Comparison of ENCODE assay signal across 22 cellular contexts in the genomic region with DNA sequence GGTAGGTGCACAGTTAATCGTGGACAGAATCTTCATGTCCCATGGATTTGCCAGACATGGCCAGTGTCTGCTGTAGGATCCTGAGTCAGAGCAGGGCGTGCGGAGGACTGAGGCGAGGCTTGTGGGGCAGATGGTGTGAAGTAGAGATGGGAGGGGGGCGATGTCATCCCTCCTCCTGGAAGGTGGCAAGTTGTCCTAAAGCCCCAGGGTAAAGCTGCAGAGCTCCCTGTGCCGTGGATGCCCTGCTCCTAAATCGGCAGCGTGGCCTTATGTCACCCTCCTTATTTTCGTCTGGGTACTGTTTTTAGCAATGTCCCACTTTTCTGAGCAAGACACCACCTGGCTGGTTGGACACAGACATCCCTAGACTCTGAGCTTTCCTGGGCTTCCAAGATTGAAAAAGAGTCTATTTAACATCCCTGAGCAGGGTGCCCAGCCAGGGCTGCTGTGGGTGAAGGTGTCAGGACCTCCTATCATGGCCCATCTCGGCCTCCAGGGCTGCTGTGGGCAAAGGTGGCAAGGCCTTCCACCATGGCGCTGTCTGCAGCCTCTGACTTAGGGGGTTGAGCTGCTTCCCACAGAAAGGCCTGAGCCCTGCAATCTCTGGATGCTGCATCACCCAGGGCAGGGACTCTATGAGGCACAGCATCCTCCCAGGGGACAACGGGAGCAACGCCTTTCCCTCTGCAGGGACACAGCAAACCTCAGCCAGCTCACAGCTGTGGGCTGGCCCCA.
DNase-seq lines count a peak whose midpoint lies in the region; ATAC-seq lines count a peak whose summit lies in the region.
"Had no signal": no experiment of that assay in that cellular context is flagged by ENCODE, and none has a peak within 500 bp of the region (broad histone marks: within the 10 kb centered on the region; RNA-seq: fewer than 3 reads in every experiment).

No MANE protein-coding gene starts in this region.

- WGBS in neuronal stem cell (ENCODE audit: extremely low coverage in 2 of 2, insufficient read length in 2 of 2, insufficient replicate concordance in 1 of 2), 2 donors: no CpG with 5 or more reads among the region's 13 CpGs

- H2BK15ac ChIP-seq in neuronal stem cell (ENCODE audit: low read length): peak overlapping the region; percentile 18

- peak overlapping the region; percentile 54 for H2AK5ac ChIP-seq in neuronal stem cell (ENCODE audit: low read depth, low read length)

- no peak overlapping the region for H4K8ac ChIP-seq in neuronal stem cell (ENCODE audit: low read depth, low read length)

- H3K4me3 Mint-ChIP-seq in stimulated activated naive CD8-positive, alpha-beta T cell treated with anti-CD3 and anti-CD28 coated beads, Interleukin-15, amount 100 ng/mL, for 72 hours: no peak overlapping the region
- H3K4me3 Mint-ChIP-seq: CD8-positive, alpha-beta memory T cell; H9; HFFc6 had no signal

- no peak overlapping the region for H3K4me2 ChIP-seq in neuronal stem cell (ENCODE audit: insufficient read depth, low read length, poor library complexity, severe bottlenecking)
- H3K4me2 ChIP-seq: KMS-11 had no signal

- no peak overlapping the region for H3K18ac ChIP-seq in neuronal stem cell (ENCODE audit: low read length)

- no peaks in the 10 kb centered on the region for H3K27me3 ChIP-seq in neuronal stem cell (ENCODE audit: control insufficient read depth in 3 of 3, insufficient read depth in 3 of 3, low read depth in 1 of 3, low read length in 3 of 3)

- H3K27ac Mint-ChIP-seq in stimulated activated naive CD8-positive, alpha-beta T cell treated with anti-CD3 and anti-CD28 coated beads, Interleukin-15, amount 100 ng/mL, for 72 hours: no peak overlapping the region
- H3K27ac Mint-ChIP-seq: CD8-positive, alpha-beta memory T cell; HFFc6 had no signal

- no peak overlapping the region for H3K9ac ChIP-seq in neuronal stem cell (ENCODE audit: low read depth, low read length, poor library complexity)
- H3K9ac ChIP-seq: KMS-11 had no signal

- H3K4me1 Mint-ChIP-seq in stimulated activated naive CD8-positive, alpha-beta T cell treated with anti-CD3 and anti-CD28 coated beads, Interleukin-15, amount 100 ng/mL, for 72 hours: peaks cover 7% of the 10 kb centered on the region

- H4K91ac ChIP-seq in neuronal stem cell (ENCODE audit: low read depth, low read length, poor library complexity): no peak overlapping the region

- H3K27ac ChIP-seq in neuronal stem cell (replicated peaks; ENCODE audit: low read length): no peak overlapping the region
- H3K27ac ChIP-seq: 22Rv1, C4-2B, KMS-11 had no signal

- peaks cover 9% of the 10 kb centered on the region for H3K27me3 Mint-ChIP-seq in stimulated activated naive CD8-positive, alpha-beta T cell treated with anti-CD3 and anti-CD28 coated beads, Interleukin-15, amount 100 ng/mL, for 72 hours

- H3K36me3 ChIP-seq in neuronal stem cell (replicated peaks in 1 of 2; ENCODE audit: control insufficient read depth in 2 of 2, insufficient read depth in 2 of 2, low read length in 2 of 2): no peaks in the 10 kb centered on the region

- no peak overlapping the region for H2AFZ ChIP-seq in neuronal stem cell (ENCODE audit: low read length)

- H3K9me3 Mint-ChIP-seq in stimulated activated naive CD8-positive, alpha-beta T cell treated with anti-CD3 and anti-CD28 coated beads, Interleukin-15, amount 100 ng/mL, for 72 hours: no peaks in the 10 kb centered on the region
- H3K9me3 Mint-ChIP-seq: CD8-positive, alpha-beta memory T cell; H9 had no signal

- peak; percentile 10 for ATAC-seq in stimulated activated naive CD8-positive, alpha-beta T cell treated with anti-CD3 and anti-CD28 coated beads, Interleukin-15, amount 100 ng/mL, for 72 hours
- ATAC-seq in stimulated activated naive CD8-positive, alpha-beta T cell treated with anti-CD3 and anti-CD28 coated beads, Interleukin-15, Interleukin-2, amounts not matched to agents 100 U/mL and 50 U/mL, for 24 hours: no peak

- H2BK120ac ChIP-seq in neuronal stem cell (ENCODE audit: low read depth, low read length): no peak overlapping the region

- H3K4me3 ChIP-seq in neuronal stem cell (ENCODE audit: low read length in 2 of 2): no peak overlapping the region

- peaks cover 20% of the 10 kb centered on the region in 2 donors for H3K4me1 ChIP-seq in neuronal stem cell (ENCODE audit: control insufficient read depth in 2 of 2, insufficient read depth in 1 of 2, low read depth in 1 of 2, low read length in 2 of 2)

- H2BK12ac ChIP-seq in neuronal stem cell (ENCODE audit: low read length): no peak overlapping the region

- no peak overlapping the region for H3K14ac ChIP-seq in neuronal stem cell (ENCODE audit: low read length)

- no peak overlapping the region for H2BK5ac ChIP-seq in neuronal stem cell (ENCODE audit: low read length)

- DNase-seq in NCI-H82 (lab: John Stamatoyannopoulos, UW): peak; percentile 9
- no peak for DNase-seq in NCI-H82 treated with DMSO at 0.1 percent for 48 hours (lab: John Stamatoyannopoulos, UW; ENCODE audit: unreplicated experiment)
- DNase-seq in stimulated activated naive CD8-positive, alpha-beta T cell treated with anti-CD3 and anti-CD28 coated beads, Interleukin-15, amount 100 ng/mL, for 72 hours: no peak
- DNase-seq in stimulated activated naive CD8-positive, alpha-beta T cell treated with anti-CD3 and anti-CD28 coated beads, Interleukin-15, Interleukin-2, amounts not matched to agents 100 U/mL and 50 U/mL, for 24 hours: no peak
- no peak for DNase-seq in neuronal stem cell (ENCODE audit: low spot score)
- no peak for DNase-seq in NCI-H146 treated with DMSO at 0.1 percent for 48 hours (lab: John Stamatoyannopoulos, UW; ENCODE audit: unreplicated experiment)
- DNase-seq in dermis blood vessel endothelial cell: no peak
- DNase-seq in NCI-H345 treated with DMSO at 0.1 percent for 48 hours (lab: John Stamatoyannopoulos, UW; ENCODE audit: unreplicated experiment): no peak
- DNase-seq: ACHN; Calu3; CD8-positive, alpha-beta memory T cell; DMS153; H9; HFFc6; IMR-90; NCI-H1436 treated with DMSO at 0.1 percent for 48 hours; NCI-H2029 treated with DMSO at 0.1 percent for 48 hours; NCI-H226; NCI-H774 had no signal

- H3K23ac ChIP-seq in neuronal stem cell (ENCODE audit: low read depth, low read length, poor library complexity): no peak overlapping the region

- no peaks in the 10 kb centered on the region for H3K79me1 ChIP-seq in neuronal stem cell (ENCODE audit: low read depth, low read length)

- no peak overlapping the region for H3K4ac ChIP-seq in neuronal stem cell (ENCODE audit: low read length)

- H3K9me3 ChIP-seq in neuronal stem cell (replicated peaks in 1 of 2; ENCODE audit: control insufficient read depth in 2 of 2, insufficient read depth in 1 of 2, low read depth in 1 of 2, low read length in 2 of 2): no peaks in the 10 kb centered on the region
